ENCODE assay signal across 8 cellular contexts in the genomic region with DNA sequence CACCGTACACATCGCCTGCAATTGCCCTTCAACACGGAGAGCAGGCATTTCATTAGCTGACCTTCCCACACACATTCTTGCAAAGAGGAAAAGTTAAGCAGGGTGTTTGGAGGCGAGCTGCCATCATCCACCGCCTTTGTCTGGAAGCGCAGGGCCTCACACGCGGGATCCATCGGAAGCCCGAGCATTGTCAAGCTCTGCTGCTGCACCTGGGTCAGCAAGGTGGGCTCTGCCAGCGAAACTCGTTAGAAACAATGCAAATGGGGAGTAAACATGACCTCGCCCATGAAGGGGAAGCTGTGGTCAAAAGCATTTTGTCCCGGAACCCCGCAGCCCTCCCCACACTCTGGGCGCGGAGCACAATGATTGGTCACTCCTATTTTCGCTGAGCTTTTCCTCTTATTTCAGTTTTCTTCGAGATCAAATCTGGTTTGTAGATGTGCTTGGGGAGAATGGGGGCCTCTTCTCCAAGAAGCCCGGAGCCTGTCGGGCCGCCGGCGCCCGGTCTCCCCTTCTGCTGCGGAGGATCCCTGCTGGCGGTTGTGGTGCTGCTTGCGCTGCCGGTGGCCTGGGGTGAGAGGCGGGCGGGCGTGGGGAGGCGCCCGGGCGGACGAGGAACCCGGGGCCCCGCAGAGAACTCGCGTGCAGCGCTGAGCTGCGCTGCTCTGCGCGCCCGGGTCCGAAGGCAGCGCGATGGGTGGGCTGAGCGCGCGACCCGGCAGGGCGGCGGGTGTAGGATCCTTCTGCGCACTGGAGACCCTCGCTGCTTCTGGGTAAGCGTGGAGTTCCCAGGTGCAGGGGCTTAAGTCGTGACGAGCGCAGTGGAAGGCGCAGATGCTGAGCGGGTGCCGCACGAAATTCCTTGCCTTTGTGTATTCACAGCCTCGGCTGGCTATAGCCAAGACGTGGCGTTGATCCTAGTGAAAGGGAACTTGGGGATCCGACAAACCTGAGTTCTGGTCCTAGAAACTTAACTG. TPM values are rescaled to one million over a fixed set of nuclear protein-coding genes. Genes with fewer than 3 reads are reported as not detected.
DNase-seq lines count a peak whose midpoint lies in the region; ATAC-seq and TF ChIP-seq lines count a peak whose summit lies in the region.

A gene (plus strand): TSS at position 342 of the 977 bp plus-strand sequence. CDS start 111 bp downstream, at position 453.

- H3K4me3 Mint-ChIP-seq in activated CD8-positive, alpha-beta T cell treated with anti-CD3 and anti-CD28 coated beads, Interleukin-2, amount 10 ng/mL, durations not matched to agents 7 days and 5 days, result peak within 1 kb of the TSS; percentile 76

- TF ChIP-seq CTCF in fibroblast of lung (conservative IDR thresholded peaks at IDR 0.05 in 1 of 2, IDR thresholded peaks at IDR 0.05 in 1 of 2; ENCODE audit: low read depth in 1 of 2, low read length in 2 of 2), result no peak
- TF ChIP-seq CTCF in omental fat pad (IDR thresholded peaks at IDR 0.05), result no peak
- no peak for TF ChIP-seq CTCF in RWPE1 (conservative IDR thresholded peaks at IDR 0.05; ENCODE audit: low read depth)

- no peaks in the 10 kb centered on the region for H3K4me1 ChIP-seq in HUES64 (ENCODE audit: insufficient read depth, low read length)
- H3K4me1 ChIP-seq in fibroblast of lung (ENCODE audit: control insufficient read depth, extremely low read depth, insufficient read depth, low read length), result no peaks in the 10 kb centered on the region

- no peaks in the 10 kb centered on the region for H3K79me2 ChIP-seq in fibroblast of lung (ENCODE audit: control insufficient read depth, insufficient read depth, low read length)

- H3K36me3 ChIP-seq in HUES64 (ENCODE audit: insufficient read depth, low read length) (no peaks in the 10 kb centered on the region), fibroblast of lung (ENCODE audit: control insufficient read depth, insufficient read depth, low read length) (no peaks in the 10 kb centered on the region)

- H3K4me2 ChIP-seq in fibroblast of lung (ENCODE audit: extremely low read depth, insufficient read depth, low read length), result peak within 1 kb of the TSS; percentile 44

- no peaks in the 10 kb centered on the region for H3K36me3 Mint-ChIP-seq in activated CD8-positive, alpha-beta T cell treated with anti-CD3 and anti-CD28 coated beads, Interleukin-2, amount 10 ng/mL, durations not matched to agents 7 days and 5 days (ENCODE audit: low read depth)

- H3K4me1 Mint-ChIP-seq in activated CD8-positive, alpha-beta T cell treated with anti-CD3 and anti-CD28 coated beads, Interleukin-2, amount 10 ng/mL, durations not matched to agents 7 days and 5 days (ENCODE audit: low read depth), result peaks cover 14% of the 10 kb centered on the region

- H3K4me3 ChIP-seq in HUES64 (ENCODE audit: low read length) (peak within 1 kb of the TSS; percentile 64), fibroblast of lung (replicated peaks in 1 of 4; ENCODE audit: control extremely low read depth in 1 of 4, insufficient read depth in 1 of 4, low read depth in 3 of 4, low read length in 4 of 4) (peak within 1 kb of the TSS in 2 of 4 experiments; percentile 16 to 33)

- no peaks in the 10 kb centered on the region for H4K20me1 ChIP-seq in fibroblast of lung (ENCODE audit: control insufficient read depth, extremely low read depth, insufficient read depth, low read length)

- no peak within 1 kb of the TSS for H3K27ac ChIP-seq in HUES64 (ENCODE audit: low read depth, low read length)
- H3K27ac ChIP-seq in fibroblast of lung (ENCODE audit: insufficient read depth, low read length), result no peak within 1 kb of the TSS
- H3K27ac ChIP-seq in RWPE1, result no peak within 1 kb of the TSS

- DNase-seq in AG20443 (ENCODE audit: low spot score) (peak; percentile 38), fibroblast of lung (ENCODE audit: low read depth in 2 of 2) (peak in 1 of 2 donors; percentile 1), omental fat pad (ENCODE audit: low spot score) (no peak), RWPE1 (ENCODE audit: low spot score) (no peak)
- peak; percentile 58 for DNase-seq in activated CD8-positive, alpha-beta T cell treated with anti-CD3 and anti-CD28 coated beads, Interleukin-2, amount 10 ng/mL, durations not matched to agents 7 days and 5 days

- H3K9me3 ChIP-seq in HUES64 (ENCODE audit: insufficient read depth, low read depth, low read length) (no peaks in the 10 kb centered on the region), fibroblast of lung (ENCODE audit: control insufficient read depth, insufficient read depth, low read depth, low read length) (no peaks in the 10 kb centered on the region)

- no peaks in the 10 kb centered on the region for H3K9me3 Mint-ChIP-seq in activated CD8-positive, alpha-beta T cell treated with anti-CD3 and anti-CD28 coated beads, Interleukin-2, amount 10 ng/mL, durations not matched to agents 7 days and 5 days (ENCODE audit: insufficient read depth)

- H3K9ac ChIP-seq in HUES64 (ENCODE audit: low read depth, low read length) (peak within 1 kb of the TSS; percentile 77), fibroblast of lung (ENCODE audit: insufficient read depth, low read length) (no peak within 1 kb of the TSS)

- POLR2A ChIA-PET in activated CD8-positive, alpha-beta T cell treated with anti-CD3 and anti-CD28 coated beads, Interleukin-2, amount 10 ng/mL, durations not matched to agents 7 days and 5 days (lab: Charles Lee), result no interaction called here
- POLR2A ChIA-PET in RWPE1 (lab: Yijun Ruan, JAX; ENCODE audit: low non-redundant PET), result no interaction called here

- peaks cover 20% of the 10 kb centered on the region for H3K27me3 Mint-ChIP-seq in activated CD8-positive, alpha-beta T cell treated with anti-CD3 and anti-CD28 coated beads, Interleukin-2, amount 10 ng/mL, durations not matched to agents 7 days and 5 days (ENCODE audit: low read depth)

- H3K27me3 ChIP-seq in HUES64 (ENCODE audit: insufficient read depth, low read length) (peaks cover 56% of the 10 kb centered on the region), fibroblast of lung (ENCODE audit: control insufficient read depth, insufficient read depth, low read length) (peaks cover 21% of the 10 kb centered on the region)

- 3% methylated on average over 68 of the region's 68 CpGs for WGBS in HUES64

- ATAC-seq in GM19397 (IDR thresholded peaks at IDR 0.05; ENCODE audit: unreplicated experiment), result peak; percentile 62
- peak; percentile 89 for ATAC-seq in activated CD8-positive, alpha-beta T cell treated with anti-CD3 and anti-CD28 coated beads, Interleukin-2, amount 10 ng/mL, durations not matched to agents 7 days and 5 days
- ATAC-seq in omental fat pad (ENCODE audit: low FRiP score), result peak; percentile 61
- ATAC-seq in GM18520 (IDR thresholded peaks at IDR 0.05; ENCODE audit: unreplicated experiment), result no peak

- H3K27ac Mint-ChIP-seq in activated CD8-positive, alpha-beta T cell treated with anti-CD3 and anti-CD28 coated beads, Interleukin-2, amount 10 ng/mL, durations not matched to agents 7 days and 5 days, result no peak within 1 kb of the TSS

- CTCF ChIA-PET in activated CD8-positive, alpha-beta T cell treated with anti-CD3 and anti-CD28 coated beads, Interleukin-2, amount 10 ng/mL, durations not matched to agents 7 days and 5 days (lab: Charles Lee), result interaction anchor here (0.8 to 2.0 kb wide), 5 partner anchors 9 to 415 kb away, joined by 3 to 6 read pairs (median 3); no protein-coding TSS in a partner anchor
- CTCF ChIA-PET in RWPE1 (lab: Yijun Ruan, JAX), result interaction anchor here (0.6 to 0.7 kb wide), 2 partner anchors 420 to 1459 kb away, joined by 3 to 4 read pairs; no protein-coding TSS in a partner anchor

- H2AFZ ChIP-seq in fibroblast of lung (ENCODE audit: low read length), result no peak within 1 kb of the TSS

RNA-seq across cellular contexts. Expression of the gene that starts here (rescaled TPM):
- 0.20 TPM for polyA plus RNA-seq in HUES64 (2013, experiment 1 of 2)
- 0.06 TPM for polyA plus RNA-seq in HUES64 (2013, experiment 2 of 2)
- under 1 TPM; 0.08 to 0.16 TPM for total RNA-seq in activated CD8-positive, alpha-beta T cell treated with anti-CD3 and anti-CD28 coated beads, Interleukin-2, amount 10 ng/mL, durations not matched to agents 7 days and 5 days
- total RNA-seq in fibroblast of lung (not detected in 2 replicates), omental fat pad (10 to 100 TPM in 3 of 4 donors, 1 to 10 TPM in 1; 9.1 to 29.2 (median 21.8) TPM)
- polyA plus RNA-seq in fibroblast of lung, result not detected in 2 replicates
- not detected in 2 replicates for polyA plus RNA-seq in fibroblast of lung (2012)
- polyA minus RNA-seq in fibroblast of lung (ENCODE audit: low replicate concordance), result not detected in 2 replicates

Comparison
In these comparisons a context has a peak if more than half of its experiments do, and no peak if none do; other contexts are left out.
1. RNA of the gene that starts here (total RNA-seq): 9.1 to 29.2 TPM in omental fat pad; 0.08 to 0.16 TPM in activated CD8-positive, alpha-beta T cell treated with anti-CD3 and anti-CD28 coated beads, Interleukin-2, amount 10 ng/mL, durations not matched to agents 7 days and 5 days and not detected in fibroblast of lung; every median in the first group is over 4 times any median in the second.
2. Peak in DNase-seq and ATAC-seq in activated CD8-positive, alpha-beta T cell treated with anti-CD3 and anti-CD28 coated beads, Interleukin-2, amount 10 ng/mL, durations not matched to agents 7 days and 5 days; RNA of the gene not detected or under 1 TPM.